In genomic region chr17:50478391-50479361, GRCh38 we compare ENCODE assay signal across 1 cellular context.
TF ChIP-seq lines count a peak whose summit lies in the region.

TSS of gene RSAD1 (plus strand) at chr17:50478860. CDS start at chr17:50478885, 25 bp downstream.

TF ChIP-seq in K562, 482 proteins besides CTCF, POLR2A, EP300 and RAD21 (continued from another document):
- TF ChIP-seq DMBX1 (CRISPR knock-in tag; IDR thresholded peaks at IDR 0.05; ENCODE audit: borderline replicate concordance): peak; percentile 64; the same call in 1 of the 2 replicates
- peak; percentile 59; the same call in 1 of the 2 replicates for TF ChIP-seq ZNF766 (CRISPR knock-in tag; conservative IDR thresholded peaks at IDR 0.05)
- peak; percentile 87 for TF ChIP-seq CREB3L1 (IDR thresholded peaks at IDR 0.05; ENCODE audit: borderline replicate concordance, low read depth)
- TF ChIP-seq ZNF12 (CRISPR knock-in tag; IDR thresholded peaks at IDR 0.05): no peak
